ENCODE assay signal across 8 cellular contexts in the genomic region with DNA sequence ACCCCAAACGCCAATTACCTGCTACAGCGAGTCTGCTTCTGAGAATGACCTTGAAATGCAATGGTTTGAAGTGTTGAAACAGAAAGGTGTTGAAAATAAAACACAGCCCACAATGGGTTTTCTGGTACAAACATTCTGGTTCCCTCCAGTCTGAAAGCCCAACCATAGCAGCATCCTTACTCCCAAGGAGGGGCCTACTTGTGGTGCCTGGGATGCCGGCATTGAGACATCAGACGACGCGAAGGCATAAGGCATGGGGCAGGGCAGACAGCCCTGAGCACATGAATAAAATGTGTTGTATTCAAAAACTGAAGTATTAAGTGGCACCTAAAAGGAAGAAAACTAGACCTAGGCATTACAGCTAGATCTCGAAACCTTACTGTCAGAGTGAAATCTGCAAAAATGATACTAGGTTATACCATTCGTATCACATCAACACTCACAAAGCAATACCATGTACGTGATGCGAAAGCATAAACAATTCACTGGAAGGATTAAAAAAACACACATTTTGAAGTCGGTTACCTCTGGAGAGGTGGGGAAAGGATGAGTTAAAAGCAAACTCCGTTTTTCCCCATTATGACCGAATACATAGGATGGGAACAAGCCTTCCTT. TPM values are rescaled to one million over a fixed set of nuclear protein-coding genes. Genes with fewer than 3 reads are reported as not detected.
DNase-seq lines count a peak whose midpoint lies in the region; ATAC-seq, FAIRE-seq and TF ChIP-seq lines count a peak whose summit lies in the region.

No MANE protein-coding gene starts in this region.

- POLR2A ChIA-PET in HCT116 (lab: Charles Lee) = interaction anchor here (1.1 kb wide), 1 partner anchor 94 kb away, joined by 4 read pairs; no protein-coding TSS in a partner anchor

- H3K9me3 Mint-ChIP-seq in activated naive CD8-positive, alpha-beta T cell treated with anti-CD3 and anti-CD28 coated beads, Interleukin-2, amount 50 U/mL, for 24 hours = no peaks in the 10 kb centered on the region

- DNase-seq in AG10803 (ENCODE audit: low read depth) (peak; percentile 15), HCT116 (ENCODE audit: low read depth, low spot score) (no peak), keratinocyte (ENCODE audit: low read depth, low spot score) (no peak), thyroid gland (no peak), HK-2 (ENCODE audit: unreplicated experiment) (no peak), hippocampal formation (lab: John Stamatoyannopoulos, UW) (no peak)
- DNase-seq in activated naive CD8-positive, alpha-beta T cell treated with anti-CD3 and anti-CD28 coated beads, Interleukin-2, amount 50 U/mL, for 24 hours = no peak
- no peak for DNase-seq in stimulated activated naive CD4-positive, alpha-beta T cell (lab: John Stamatoyannopoulos, UW)

- H2AFZ ChIP-seq in HCT116 (ENCODE audit: low read depth, low read length, poor library complexity, severe bottlenecking) (no peak overlapping the region), keratinocyte (ENCODE audit: control insufficient read depth, low read length) (peak overlapping the region; percentile 90)

- peak overlapping the region; percentile 96 for H3K4me3 Mint-ChIP-seq in activated naive CD8-positive, alpha-beta T cell treated with anti-CD3 and anti-CD28 coated beads, Interleukin-2, amount 50 U/mL, for 24 hours

- H3K27ac Mint-ChIP-seq in activated naive CD8-positive, alpha-beta T cell treated with anti-CD3 and anti-CD28 coated beads, Interleukin-2, amount 50 U/mL, for 24 hours = peak overlapping the region; percentile 93

- H3K36me3 Mint-ChIP-seq in activated naive CD8-positive, alpha-beta T cell treated with anti-CD3 and anti-CD28 coated beads, Interleukin-2, amount 50 U/mL, for 24 hours (ENCODE audit: low read depth) = peaks cover 44% of the 10 kb centered on the region

- H3K36me3 ChIP-seq in HCT116 (ENCODE audit: control insufficient read depth in 1 of 2, insufficient read depth in 2 of 2, low read length in 2 of 2) (peaks cover 23 to 26% of the 10 kb centered on the region in 2 experiments; a peak in 3 of 4 replicates), keratinocyte (ENCODE audit: control insufficient read depth in 2 of 2, extremely low read depth in 1 of 2, insufficient read depth in 2 of 2, low read length in 2 of 2) (peaks cover 11 to 23% of the 10 kb centered on the region in 2 experiments), thyroid gland (peaks cover 2 to 3% of the 10 kb centered on the region in 2 donors)

- H4K20me1 ChIP-seq in HCT116 (ENCODE audit: insufficient read depth) (peaks cover 5% of the 10 kb centered on the region; the same call in 1 of the 2 replicates), keratinocyte (ENCODE audit: control insufficient read depth, extremely low read depth, insufficient read depth, low read length) (no peaks in the 10 kb centered on the region)

- peak overlapping the region; percentile 76 for H3K9ac ChIP-seq in HCT116 (ENCODE audit: low read length)
- H3K9ac ChIP-seq in keratinocyte (ENCODE audit: control insufficient read depth, extremely low read depth, insufficient read depth, low read length) = peak overlapping the region; percentile 88

- peak; percentile 9 for FAIRE-seq in keratinocyte (lab: Jason Lieb, UNC)

- no peak for TF ChIP-seq RAD21 in HCT116 (IDR thresholded peaks at IDR 0.05; ENCODE audit: low read depth)

- TF ChIP-seq POLR2A in HCT116 (IDR thresholded peaks at IDR 0.05; ENCODE audit: borderline replicate concordance, extremely low read depth, insufficient read depth, insufficient read length) = no peak
- TF ChIP-seq POLR2A in thyroid gland (IDR thresholded peaks at IDR 0.05) = no peak

- TF ChIP-seq CTCF in AG10803 (conservative IDR thresholded peaks at IDR 0.05; ENCODE audit: low read length) = no peak
- no peak for TF ChIP-seq CTCF in HCT116 (IDR thresholded peaks at IDR 0.05 in 2 of 3, conservative IDR thresholded peaks at IDR 0.05 in 1 of 3; ENCODE audit: borderline replicate concordance in 1 of 3, insufficient read depth in 1 of 3, low read depth in 2 of 3, low read length in 2 of 3)
- TF ChIP-seq CTCF in keratinocyte (optimal IDR thresholded peaks at IDR 0.05 in 1 of 3, IDR thresholded peaks at IDR 0.05 in 1 of 3, conservative IDR thresholded peaks at IDR 0.05 in 1 of 3; ENCODE audit: extremely low read depth in 1 of 3, insufficient read depth in 2 of 3, low read length in 3 of 3) = no peak
- no peak for TF ChIP-seq CTCF in thyroid gland (IDR thresholded peaks at IDR 0.05)

- H3K4me1 Mint-ChIP-seq in activated naive CD8-positive, alpha-beta T cell treated with anti-CD3 and anti-CD28 coated beads, Interleukin-2, amount 50 U/mL, for 24 hours = peaks cover 53% of the 10 kb centered on the region

- no TSS peak for BruUV-seq in HCT116 (replicated peaks; lab: Mats Ljungman, UMichigan)

- H3K79me2 ChIP-seq in HCT116 (ENCODE audit: insufficient read depth, low read length) (peaks cover 84% of the 10 kb centered on the region), keratinocyte (ENCODE audit: control insufficient read depth, insufficient read depth, low read length) (peaks cover 74% of the 10 kb centered on the region)

- RAD21 ChIA-PET in HCT116 (lab: Charles Lee; ENCODE audit: low non-redundant PET in 1 of 2, low total read pairs in 2 of 2, uncharacterized antibody in 2 of 2, unreplicated experiment in 2 of 2) = no interaction called here

- H3K27ac ChIP-seq in HCT116 (ENCODE audit: low read depth, low read length) = peak overlapping the region; percentile 77
- peak overlapping the region; percentile 56 for H3K27ac ChIP-seq in keratinocyte (ENCODE audit: control insufficient read depth, insufficient read depth, low read length)
- peak overlapping the region in 1 of 3 donors; percentile 52 for H3K27ac ChIP-seq in thyroid gland

- CTCF ChIA-PET in HCT116 (lab: Charles Lee) = no interaction called here

- H3K4me2 ChIP-seq in HCT116 (ENCODE audit: low read length) = peak overlapping the region; percentile 98
- peak overlapping the region; percentile 95 for H3K4me2 ChIP-seq in keratinocyte (ENCODE audit: control insufficient read depth, extremely low read depth, insufficient read depth, low read depth, low read length)

- H3K9me1 ChIP-seq in keratinocyte (ENCODE audit: control insufficient read depth, extremely low read depth, insufficient read depth, low read length) = no peaks in the 10 kb centered on the region

- H3K4me1 ChIP-seq in HCT116 (ENCODE audit: control insufficient read depth in 1 of 2, insufficient read depth in 2 of 2, low read length in 2 of 2) = peaks cover 15 to 23% of the 10 kb centered on the region in 2 experiments
- H3K4me1 ChIP-seq in keratinocyte (ENCODE audit: control insufficient read depth, extremely low read depth, insufficient read depth, low read length) = peaks cover 22% of the 10 kb centered on the region
- H3K4me1 ChIP-seq in thyroid gland = peaks cover 22 to 24% of the 10 kb centered on the region in 2 donors

- no peak for ATAC-seq in HCT116
- ATAC-seq in activated naive CD8-positive, alpha-beta T cell treated with anti-CD3 and anti-CD28 coated beads, Interleukin-2, amount 50 U/mL, for 24 hours = no peak

- H3K4me3 ChIP-seq in AG10803 (ENCODE audit: low read length) (peak overlapping the region; percentile 81), HCT116 (replicated peaks in 1 of 2; ENCODE audit: low read depth in 1 of 2, low read length in 2 of 2) (peak overlapping the region; percentile 90 to 95), keratinocyte (ENCODE audit: control insufficient read depth in 2 of 3, extremely low read depth in 1 of 3, insufficient read depth in 2 of 3, low read depth in 1 of 3, low read length in 3 of 3) (peak overlapping the region; percentile 89 to 96 (median 90)), thyroid gland (replicated peaks in 1 of 3) (peak overlapping the region; percentile 50 to 99 (median 86))

- no peaks in the 10 kb centered on the region for H3K9me2 ChIP-seq in HCT116 (ENCODE audit: insufficient read depth)

- dilution Hi-C loops in keratinocyte (cut with MboI; ENCODE audit: extremely low pct_ligation_motif_present, low sequenced_read_pairs) = no loop called here

- H3K9me3 ChIP-seq in HCT116 (ENCODE audit: control insufficient read depth in 1 of 2, insufficient read depth in 1 of 2, low read depth in 1 of 2, low read length in 2 of 2) (no peaks in the 10 kb centered on the region), keratinocyte (ENCODE audit: control insufficient read depth, low read depth, low read length) (no peaks in the 10 kb centered on the region), thyroid gland (no peaks in the 10 kb centered on the region)

- 11% methylated on average over 13 of the region's 13 CpGs for WGBS in thyroid gland, 2 donors

- H3K27me3 ChIP-seq in HCT116 (ENCODE audit: insufficient read depth, low read length) (no peaks in the 10 kb centered on the region), keratinocyte (ENCODE audit: control insufficient read depth, extremely low read depth, insufficient read depth, low read length) (no peaks in the 10 kb centered on the region), thyroid gland (no peaks in the 10 kb centered on the region)

- intact Hi-C loops in HCT116 (cut with micrococcal nuclease) (no loop called here), thyroid gland (cut with DNase I) (no loop called here)

- H3K27me3 Mint-ChIP-seq in activated naive CD8-positive, alpha-beta T cell treated with anti-CD3 and anti-CD28 coated beads, Interleukin-2, amount 50 U/mL, for 24 hours = no peaks in the 10 kb centered on the region

RNA-seq across cellular contexts. Expression of a gene that starts 0.8 kb away (rescaled TPM):
- 218 TPM for total RNA-seq in HCT116 (2021; ENCODE audit: unreplicated experiment)
- polyA plus RNA-seq in HCT116 (2012) = 125 and 161 TPM in 2 replicates
- 59.9 to 98.2 TPM (median 81.5 TPM) in 3 replicates for polyA plus RNA-seq in keratinocyte
- 119 TPM for polyA plus RNA-seq in keratinocyte (2011; ENCODE audit: low read depth)
- polyA plus RNA-seq in keratinocyte (2011; cell fraction: cytosol; rRNA removed) = 49.2 and 94.5 TPM in 2 replicates
- 23.4 and 35.7 TPM in 2 replicates for polyA plus RNA-seq in keratinocyte (2011; cell fraction: nucleus; rRNA removed)
- 80.0 and 80.3 TPM in 2 replicates for polyA plus RNA-seq in keratinocyte (2012; ENCODE audit: low replicate concordance)
- 28.3 to 66.6 TPM (median 39.7 TPM) in 3 replicates for polyA minus RNA-seq in keratinocyte
- 53.3 TPM for polyA minus RNA-seq in keratinocyte (2011; cell fraction: cytosol; rRNA and poly(A)+ RNA removed)
- 19.2 and 34.7 TPM in 2 replicates for polyA minus RNA-seq in keratinocyte (2011; cell fraction: nucleus; rRNA and poly(A)+ RNA removed)
- 100 to 1,000 TPM in 1 of 4 donors, 10 to 100 TPM in 3; 55.0 to 120 (median 68.2) TPM for total RNA-seq in thyroid gland

RNA-seq across cellular contexts. Expression of a gene that starts 1.0 kb away (rescaled TPM):
- total RNA-seq in HCT116 (2021; ENCODE audit: unreplicated experiment) (51.6 TPM), thyroid gland (10 to 100 TPM; 28.4 to 75.3 (median 58.7) TPM)
- 17.8 and 25.4 TPM in 2 replicates for polyA plus RNA-seq in HCT116 (2012)
- 47.3 to 112 TPM (median 70.5 TPM) in 3 replicates for polyA plus RNA-seq in keratinocyte
- polyA plus RNA-seq in keratinocyte (2011; ENCODE audit: low read depth) = 20.0 TPM
- 71.0 and 81.1 TPM in 2 replicates for polyA plus RNA-seq in keratinocyte (2011; cell fraction: cytosol; rRNA removed)
- 71.5 and 84.5 TPM in 2 replicates for polyA plus RNA-seq in keratinocyte (2011; cell fraction: nucleus; rRNA removed)
- 41.6 and 63.0 TPM in 2 replicates for polyA plus RNA-seq in keratinocyte (2012; ENCODE audit: low replicate concordance)
- polyA minus RNA-seq in keratinocyte = 13.3 to 67.1 TPM (median 42.0 TPM) in 3 replicates
- 39.7 TPM for polyA minus RNA-seq in keratinocyte (2011; cell fraction: cytosol; rRNA and poly(A)+ RNA removed)
- 38.3 and 65.9 TPM in 2 replicates for polyA minus RNA-seq in keratinocyte (2011; cell fraction: nucleus; rRNA and poly(A)+ RNA removed)

RNA-seq across cellular contexts. Expression of a gene that starts 25.0 kb away (rescaled TPM):
- total RNA-seq in HCT116 (2021; ENCODE audit: unreplicated experiment) = 66.3 TPM
- 86.3 and 89.3 TPM in 2 replicates for polyA plus RNA-seq in HCT116 (2012)
- polyA plus RNA-seq in keratinocyte = 36.9 to 62.1 TPM (median 38.3 TPM) in 3 replicates
- 54.4 TPM for polyA plus RNA-seq in keratinocyte (2011; ENCODE audit: low read depth)
- 43.4 and 52.3 TPM in 2 replicates for polyA plus RNA-seq in keratinocyte (2011; cell fraction: cytosol; rRNA removed)
- polyA plus RNA-seq in keratinocyte (2011; cell fraction: nucleus; rRNA removed) = 58.6 and 64.9 TPM in 2 replicates
- polyA plus RNA-seq in keratinocyte (2012; ENCODE audit: low replicate concordance) = 60.0 and 75.0 TPM in 2 replicates
- 213 to 443 TPM (median 219 TPM) in 3 replicates for polyA minus RNA-seq in keratinocyte
- polyA minus RNA-seq in keratinocyte (2011; cell fraction: cytosol; rRNA and poly(A)+ RNA removed) = 197 TPM
- polyA minus RNA-seq in keratinocyte (2011; cell fraction: nucleus; rRNA and poly(A)+ RNA removed) = 115 and 161 TPM in 2 replicates
- total RNA-seq in thyroid gland = 100 to 1,000 TPM; 130 to 167 (median 146) TPM
